ENCODE assay signal across 8 cellular contexts in the genomic region with DNA sequence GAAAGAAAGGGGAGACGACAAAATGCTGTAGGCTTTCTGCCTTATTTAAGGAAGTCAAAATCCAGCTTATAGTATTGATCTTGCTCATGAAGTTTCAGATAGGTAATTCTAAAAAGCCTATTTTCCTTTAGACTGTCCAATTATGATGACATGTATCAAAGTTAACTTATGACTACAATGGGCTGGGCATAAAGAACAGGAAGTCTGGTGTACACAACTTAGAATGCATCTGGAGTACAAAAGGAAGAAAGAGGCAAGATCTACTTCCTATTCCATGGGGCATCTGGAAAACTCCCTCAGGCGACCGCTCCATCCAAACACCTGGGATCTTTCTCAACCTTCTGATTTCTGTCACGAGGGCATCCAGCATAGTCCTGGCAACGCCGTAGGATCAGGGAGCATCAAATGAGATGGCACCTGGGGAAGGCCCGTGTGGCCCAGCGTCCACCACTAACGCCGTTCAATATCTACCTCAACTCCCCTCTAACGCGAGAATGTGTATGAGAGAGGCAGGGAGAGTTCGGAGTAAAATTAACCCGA. TPM values are rescaled to one million over a fixed set of nuclear protein-coding genes. Genes with fewer than 3 reads are reported as not detected.
DNase-seq lines count a peak whose midpoint lies in the region; ATAC-seq, FAIRE-seq and TF ChIP-seq lines count a peak whose summit lies in the region.

No MANE protein-coding gene starts in this region.

- H3K4me2 ChIP-seq in neural progenitor cell = no peak overlapping the region

- in situ Hi-C loops in KBM-7 (cut with MboI; ENCODE audit: low pct_unique_long_range_greater_than_20kb, low sequenced_read_pairs) = no loop called here

- no peak overlapping the region for H2AFZ ChIP-seq in neural progenitor cell (replicated peaks)

- H3K27ac Mint-ChIP-seq in neural progenitor cell = no peak overlapping the region

- H3K27me3 Mint-ChIP-seq in neural progenitor cell (ENCODE audit: insufficient read depth, low read depth) = no peaks in the 10 kb centered on the region

- peak; percentile 13 for DNase-seq in NCI-H1417 treated with DMSO at 0.1 percent for 48 hours (lab: John Stamatoyannopoulos, UW)
- DNase-seq in bronchial epithelial cell (ENCODE audit: low read depth) = peak; percentile 47
- DNase-seq in lower lobe of right lung = no peak
- DNase-seq in neural progenitor cell (ENCODE audit: low spot score) = no peak
- no peak for DNase-seq in KBM-7

- ATAC-seq in GM21825 (IDR thresholded peaks at IDR 0.05; ENCODE audit: unreplicated experiment) = peak; percentile 18
- ATAC-seq in lower lobe of right lung = peak; percentile 20 to 36
- ATAC-seq in HG03439 (IDR thresholded peaks at IDR 0.05; ENCODE audit: unreplicated experiment) = no peak

- H3F3A ChIP-seq in neural progenitor cell (ENCODE audit: low read depth) = peaks cover 33% of the 10 kb centered on the region

- no peaks in the 10 kb centered on the region for H3K79me2 ChIP-seq in neural progenitor cell (ENCODE audit: low read depth)

- H4K20me1 ChIP-seq in neural progenitor cell (ENCODE audit: low read depth) = no peaks in the 10 kb centered on the region

- H3K4me3 ChIP-seq in GM08714 (ENCODE audit: low read length) (peak overlapping the region; percentile 63), bronchial epithelial cell (ENCODE audit: low read depth, low read length) (peak overlapping the region; percentile 67), lower lobe of right lung (peak overlapping the region; percentile 65), neural progenitor cell (no peak overlapping the region)

- no peak overlapping the region for H3K4me3 Mint-ChIP-seq in neural progenitor cell

- peaks cover 22% of the 10 kb centered on the region for H3K4me1 Mint-ChIP-seq in neural progenitor cell

- no peaks in the 10 kb centered on the region for H3K9me3 ChIP-seq in lower lobe of right lung
- H3K9me3 ChIP-seq in neural progenitor cell (ENCODE audit: low read depth) = no peaks in the 10 kb centered on the region

- no peaks in the 10 kb centered on the region for H3K36me3 ChIP-seq in bronchial epithelial cell (ENCODE audit: control insufficient read depth, insufficient read depth, low read length)
- H3K36me3 ChIP-seq in lower lobe of right lung = no peaks in the 10 kb centered on the region
- H3K36me3 ChIP-seq in neural progenitor cell = no peaks in the 10 kb centered on the region

- H3K27ac ChIP-seq in lower lobe of right lung (peak overlapping the region; percentile 56), neural progenitor cell (no peak overlapping the region)

- intact Hi-C loops in lower lobe of right lung (cut with DNase I) = no loop called here

- H3K9ac ChIP-seq in neural progenitor cell = no peak overlapping the region

- H3K27me3 ChIP-seq in bronchial epithelial cell (ENCODE audit: control insufficient read depth, insufficient read depth, low read length) (no peaks in the 10 kb centered on the region), lower lobe of right lung (ENCODE audit: low read depth) (no peaks in the 10 kb centered on the region), neural progenitor cell (no peaks in the 10 kb centered on the region)

- TF ChIP-seq CTCF in bronchial epithelial cell (IDR thresholded peaks at IDR 0.05; ENCODE audit: insufficient read depth, low read length, severe bottlenecking) = no peak
- TF ChIP-seq CTCF in lower lobe of right lung (IDR thresholded peaks at IDR 0.05) = no peak
- TF ChIP-seq CTCF in neural progenitor cell (IDR thresholded peaks at IDR 0.05) = no peak

- H3K9me3 Mint-ChIP-seq in neural progenitor cell = no peaks in the 10 kb centered on the region

- H3K4me1 ChIP-seq in lower lobe of right lung (peaks cover 5% of the 10 kb centered on the region), neural progenitor cell (peaks cover 35% of the 10 kb centered on the region)

- no peak for FAIRE-seq in bronchial epithelial cell (lab: Jason Lieb, UNC)

- no peaks in the 10 kb centered on the region for H3K36me3 Mint-ChIP-seq in neural progenitor cell

RNA-seq across cellular contexts. Expression of a gene that starts 0.5 kb away (rescaled TPM):
- total RNA-seq in bronchial epithelial cell = 7.9 and 11.1 TPM in 2 replicates
- 3.8 TPM for total RNA-seq in lower lobe of right lung
- not detected in 2 replicates for total RNA-seq in neural progenitor cell (ENCODE audit: low replicate concordance)

RNA-seq across cellular contexts. Expression of a gene that starts 31.5 kb away (rescaled TPM):
- total RNA-seq in bronchial epithelial cell = not detected in 2 replicates
- total RNA-seq in lower lobe of right lung = not detected
- not detected in 2 replicates for total RNA-seq in neural progenitor cell (ENCODE audit: low replicate concordance)

RNA-seq across cellular contexts. Expression of a gene that starts 33.2 kb away (rescaled TPM):
- total RNA-seq in bronchial epithelial cell (0.51 and 0.79 TPM in 2 replicates), lower lobe of right lung (0.56 TPM), neural progenitor cell (ENCODE audit: low replicate concordance) (0.43 and 0.74 TPM in 2 replicates)

Comparison
In these comparisons a context has a peak if more than half of its experiments do, and no peak if none do; other contexts are left out.
1. DNase-seq: peak in NCI-H1417 treated with DMSO at 0.1 percent for 48 hours (single experiment) and bronchial epithelial cell (single experiment); none in lower lobe of right lung (single experiment), neural progenitor cell (single experiment) and KBM-7 (single experiment).